Comparison of ENCODE assay signal across 8 cellular contexts in the genomic region with DNA sequence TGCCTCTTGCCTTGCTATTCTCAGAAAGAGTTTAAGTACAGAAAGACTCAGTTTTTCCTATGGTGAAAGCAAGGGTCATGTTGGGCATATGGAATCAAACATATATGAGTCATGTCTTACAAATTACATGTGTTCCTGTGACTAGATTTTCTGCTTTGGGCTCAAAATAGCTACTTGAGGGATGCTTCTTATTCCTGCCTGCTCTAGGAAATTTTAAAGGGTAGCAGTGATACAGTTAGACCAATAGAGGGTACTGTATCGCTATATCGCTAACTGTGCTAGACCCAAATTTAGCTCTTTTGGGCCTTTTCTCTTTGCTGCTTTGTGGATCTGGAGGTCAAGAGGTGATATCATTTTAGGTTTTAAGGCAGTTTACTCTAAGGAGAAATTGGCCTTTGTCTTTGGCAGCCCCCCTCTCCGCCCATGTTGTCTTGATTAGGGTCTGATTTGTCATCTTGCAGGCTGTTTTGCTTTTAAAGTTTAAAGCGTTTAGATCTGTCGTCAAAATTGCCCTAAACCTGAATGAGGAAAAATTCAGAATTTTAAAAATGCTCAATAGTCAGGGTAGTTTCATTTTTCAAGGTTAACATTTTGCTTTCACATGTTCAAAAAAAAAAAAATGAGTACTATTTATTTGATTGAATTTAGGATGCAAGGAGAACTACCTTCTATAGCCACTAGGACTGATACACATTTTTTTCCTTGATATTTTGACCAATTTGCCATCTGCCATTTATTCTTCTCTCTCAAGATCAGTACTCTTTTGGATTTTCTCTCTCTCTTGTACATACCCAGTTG. TPM values are rescaled to one million over a fixed set of nuclear protein-coding genes. Genes with fewer than 3 reads are reported as not detected.
DNase-seq lines count a peak whose midpoint lies in the region; ATAC-seq and TF ChIP-seq lines count a peak whose summit lies in the region.

No MANE protein-coding gene starts in this region.

- no peaks in the 10 kb centered on the region for H3K36me3 ChIP-seq in BJ (ENCODE audit: control insufficient read depth, insufficient read depth, low read length)

- no peaks in the 10 kb centered on the region for H3K27me3 Mint-ChIP-seq in activated naive CD8-positive, alpha-beta T cell treated with anti-CD3 and anti-CD28 coated beads for 36 hours

- peak overlapping the region; percentile 42 for H3K4me3 Mint-ChIP-seq in activated naive CD8-positive, alpha-beta T cell treated with anti-CD3 and anti-CD28 coated beads for 36 hours

- peaks cover 18% of the 10 kb centered on the region for H3K36me3 Mint-ChIP-seq in activated naive CD8-positive, alpha-beta T cell treated with anti-CD3 and anti-CD28 coated beads for 36 hours

- CTCF ChIA-PET in BJ (lab: Yijun Ruan, JAX), result interaction anchor here (0.6 to 6.6 kb wide), 29 partner anchors 9 to 316 kb away, joined by 3 to 61 read pairs (median 4); a partner anchor contains a TSS

- POLR2A ChIA-PET in BJ (lab: Charles Lee), result no interaction called here

- peak; percentile 62 for TF ChIP-seq CTCF in BJ (IDR thresholded peaks at IDR 0.05; ENCODE audit: insufficient read depth, low read depth, low read length)
- TF ChIP-seq CTCF in HFF-Myc (IDR thresholded peaks at IDR 0.05; ENCODE audit: low read depth, low read length, missing control alignments), result peak; percentile 51

- H3K4me3 ChIP-seq in BJ (ENCODE audit: low read depth, low read length) (no peak overlapping the region), HFF-Myc (replicated peaks; ENCODE audit: low read depth, low read length) (no peak overlapping the region)

- peaks cover 86% of the 10 kb centered on the region for H3K4me1 Mint-ChIP-seq in activated naive CD8-positive, alpha-beta T cell treated with anti-CD3 and anti-CD28 coated beads for 36 hours

- DNase-seq in BJ (ENCODE audit: low read depth), result no peak
- DNase-seq in HFF-Myc (ENCODE audit: extremely low read depth, low read depth), result peak; percentile 50
- no peak for DNase-seq in activated naive CD8-positive, alpha-beta T cell treated with anti-CD3 and anti-CD28 coated beads for 36 hours
- peak; percentile 45 for DNase-seq in iris pigment epithelial cell (ENCODE audit: low read depth)
- DNase-seq in effector CD4-positive, alpha-beta T cell, result no peak
- DNase-seq in NCI-H2081 (lab: John Stamatoyannopoulos, UW), result no peak
- DNase-seq in ecto neural progenitor cell (ENCODE audit: low spot score), result no peak

- H3K9me3 Mint-ChIP-seq in activated naive CD8-positive, alpha-beta T cell treated with anti-CD3 and anti-CD28 coated beads for 36 hours, result no peaks in the 10 kb centered on the region

- no peaks in the 10 kb centered on the region for H3K27me3 ChIP-seq in BJ (ENCODE audit: control insufficient read depth, insufficient read depth, low read length)

- H3K27ac Mint-ChIP-seq in activated naive CD8-positive, alpha-beta T cell treated with anti-CD3 and anti-CD28 coated beads for 36 hours, result peak overlapping the region; percentile 86

- ATAC-seq in GM19324 (IDR thresholded peaks at IDR 0.05; ENCODE audit: low FRiP score, unreplicated experiment), result no peak

RNA-seq across cellular contexts. Expression of a gene that starts 8.8 kb away (rescaled TPM):
- 10.5 and 14.9 TPM in 2 replicates for polyA plus RNA-seq in BJ (2011; rRNA removed)
- 27.1 and 33.2 TPM in 2 replicates for polyA minus RNA-seq in BJ (2011; rRNA and poly(A)+ RNA removed)
- total RNA-seq in activated naive CD8-positive, alpha-beta T cell treated with anti-CD3 and anti-CD28 coated beads for 36 hours, result 10 to 100 TPM; 76.3 to 79.2 TPM

Comparison
In these comparisons a context has a peak if more than half of its experiments do, and no peak if none do; other contexts are left out.
1. DNase-seq: peak in HFF-Myc (single experiment) and iris pigment epithelial cell (single experiment); none in BJ (single experiment), activated naive CD8-positive, alpha-beta T cell treated with anti-CD3 and anti-CD28 coated beads for 36 hours (single experiment), effector CD4-positive, alpha-beta T cell (single experiment), NCI-H2081 (0 of 2) and ecto neural progenitor cell (single experiment).